Comparison of ENCODE assay signal across 24 cellular contexts in the genomic region with DNA sequence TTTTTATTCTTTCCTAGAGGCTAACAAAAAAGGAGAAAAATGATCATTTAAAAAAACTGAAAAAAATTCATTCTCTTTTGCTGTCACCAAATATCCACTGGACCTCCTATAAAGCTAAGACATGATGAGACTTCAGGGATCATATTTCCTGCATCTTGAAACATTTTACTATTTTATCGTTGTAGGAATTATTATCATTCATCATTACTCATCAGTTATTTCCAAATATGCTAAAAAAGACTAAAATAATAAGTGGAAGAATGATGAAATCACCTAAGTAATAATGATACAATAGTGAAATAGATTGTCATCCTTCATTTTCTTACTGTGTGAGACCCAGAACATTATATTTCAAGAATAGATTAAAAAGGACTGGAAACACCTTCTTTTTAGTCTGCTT.
"Had no signal": no experiment of that assay in that cellular context is flagged by ENCODE, and none has a peak within 500 bp of the region (broad histone marks: within the 10 kb centered on the region; RNA-seq: fewer than 3 reads in every experiment).

No MANE protein-coding gene starts in this region.

- H3K4me2 ChIP-seq: hepatocyte had no signal

- DNase-seq: activated CD4-positive, alpha-beta T cell treated with anti-CD3 and anti-CD28 coated beads for 1 hour; activated CD8-positive, alpha-beta memory T cell treated with anti-CD3 and anti-CD28 coated beads, Interleukin-2, amount 50 U/mL, for 48 hours; activated naive CD4-positive, alpha-beta T cell treated with anti-CD3 and anti-CD28 coated beads for 36 hours; activated T-cell treated with anti-CD3 and anti-CD28 coated beads, Interleukin-2, amount 50 U/mL, for 4 hours; cerebellar nuclear complex; endodermal cell; esophagus squamous epithelium; glutamatergic neuron; immature natural killer cell; left ventricle myocardium superior; midbrain; natural killer cell; right cardiac atrium; stimulated activated CD4-positive, alpha-beta T cell treated with anti-CD3 and anti-CD28 coated beads, Interleukin-2, amount 100 ng/mL, for 24 hours; stimulated activated naive CD8-positive, alpha-beta T cell treated with anti-CD3 and anti-CD28 coated beads, Interleukin-15, amount 100 ng/mL, for 72 hours; T-helper 1 cell; T-helper 9 cell; transverse colon had no signal

- H3K36me3 ChIP-seq: esophagus squamous epithelium, suprapubic skin, transverse colon had no signal

- H3K27me3 ChIP-seq: esophagus squamous epithelium, hepatocyte, suprapubic skin, transverse colon had no signal

- H3K9me3 ChIP-seq: esophagus squamous epithelium, suprapubic skin, transverse colon had no signal

- H3K27ac Mint-ChIP-seq: activated naive CD4-positive, alpha-beta T cell treated with anti-CD3 and anti-CD28 coated beads for 36 hours; endodermal cell; immature natural killer cell; natural killer cell; stimulated activated effector memory CD8-positive, alpha-beta T cell treated with anti-CD3 and anti-CD28 coated beads, Interleukin-12 subunit alpha, Interleukin-12 subunit beta, amount 100 ng/mL, for 72 hours; stimulated activated naive CD8-positive, alpha-beta T cell treated with anti-CD3 and anti-CD28 coated beads, Interleukin-15, amount 100 ng/mL, for 72 hours had no signal

- H3K27me3 Mint-ChIP-seq: stimulated activated naive CD8-positive, alpha-beta T cell treated with anti-CD3 and anti-CD28 coated beads, Interleukin-15, amount 100 ng/mL, for 72 hours had no signal

- H3K9ac ChIP-seq: parathyroid adenoma had no signal

- H3K27ac ChIP-seq: coronary artery, esophagus squamous epithelium, hepatocyte, parathyroid adenoma, skin epidermis, suprapubic skin, transverse colon had no signal

- ATAC-seq: activated T-cell treated with anti-CD3 and anti-CD28 coated beads, Interleukin-2, amount 50 U/mL, for 4 hours; left ventricle myocardium superior; natural killer cell; right cardiac atrium; stimulated activated effector memory CD8-positive, alpha-beta T cell treated with anti-CD3 and anti-CD28 coated beads, Interleukin-12 subunit alpha, Interleukin-12 subunit beta, amount 100 ng/mL, for 72 hours; stimulated activated naive CD8-positive, alpha-beta T cell treated with anti-CD3 and anti-CD28 coated beads, Interleukin-15, amount 100 ng/mL, for 72 hours had no signal

- H3K4me1 ChIP-seq: esophagus squamous epithelium, parathyroid adenoma, suprapubic skin, transverse colon had no signal

- H3K4me3 ChIP-seq: coronary artery, esophagus squamous epithelium, hepatocyte, skin epidermis, suprapubic skin, transverse colon had no signal

- H3K4me3 Mint-ChIP-seq: activated naive CD4-positive, alpha-beta T cell treated with anti-CD3 and anti-CD28 coated beads for 36 hours; activated T-cell treated with anti-CD3 and anti-CD28 coated beads, Interleukin-2, amount 50 U/mL, for 4 hours; endodermal cell; immature natural killer cell; natural killer cell; stimulated activated effector memory CD8-positive, alpha-beta T cell treated with anti-CD3 and anti-CD28 coated beads, Interleukin-12 subunit alpha, Interleukin-12 subunit beta, amount 100 ng/mL, for 72 hours; stimulated activated naive CD8-positive, alpha-beta T cell treated with anti-CD3 and anti-CD28 coated beads, Interleukin-15, amount 100 ng/mL, for 72 hours had no signal

- H3K9me3 Mint-ChIP-seq: activated naive CD4-positive, alpha-beta T cell treated with anti-CD3 and anti-CD28 coated beads for 36 hours; activated T-cell treated with anti-CD3 and anti-CD28 coated beads, Interleukin-2, amount 50 U/mL, for 4 hours; endodermal cell; immature natural killer cell; natural killer cell; stimulated activated effector memory CD8-positive, alpha-beta T cell treated with anti-CD3 and anti-CD28 coated beads, Interleukin-12 subunit alpha, Interleukin-12 subunit beta, amount 100 ng/mL, for 72 hours; stimulated activated naive CD8-positive, alpha-beta T cell treated with anti-CD3 and anti-CD28 coated beads, Interleukin-15, amount 100 ng/mL, for 72 hours had no signal

- H2AFZ ChIP-seq: hepatocyte, parathyroid adenoma had no signal

- H3K36me3 Mint-ChIP-seq: natural killer cell had no signal
